Comparison of ENCODE assay signal across 27 cellular contexts in the genomic region with DNA sequence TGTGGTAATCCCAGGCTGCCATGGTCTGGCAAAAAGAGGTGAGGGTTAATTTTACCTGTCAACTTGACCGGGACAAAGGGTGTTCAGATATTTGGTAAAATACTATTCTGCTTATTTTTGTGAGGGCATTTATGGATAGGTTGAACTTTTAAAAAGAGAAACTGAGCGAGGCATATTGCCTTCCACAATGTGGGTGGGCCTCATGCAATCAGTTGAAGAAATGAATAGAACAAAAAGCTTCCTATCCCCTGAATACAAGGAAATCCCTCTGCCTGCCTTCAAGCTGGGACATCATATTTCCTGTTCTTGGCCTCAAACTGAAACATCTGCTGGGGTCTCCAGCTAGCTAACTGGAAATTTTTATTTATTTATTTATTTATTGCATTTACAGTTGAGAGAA.
"Had no signal": no experiment of that assay in that cellular context is flagged by ENCODE, and none has a peak within 500 bp of the region (broad histone marks: within the 10 kb centered on the region; RNA-seq: fewer than 3 reads in every experiment).

No MANE protein-coding gene starts in this region.

- H3K36me3 ChIP-seq: stomach, suprapubic skin, thoracic aorta, thyroid gland, tibial artery, tibial nerve, transverse colon, upper lobe of left lung, upper lobe of right lung, uterus, vagina had no signal

- H3K27ac ChIP-seq: stomach, suprapubic skin, testis, thoracic aorta, thyroid gland, tibial artery, tibial nerve, transverse colon, upper lobe of left lung, upper lobe of right lung, uterus, vagina had no signal

- DNase-seq: stimulated activated CD4-positive, alpha-beta T cell treated with anti-CD3 and anti-CD28 coated beads, Interleukin-2, amount 100 ng/mL, for 48 hours; stimulated activated CD4-positive, alpha-beta T cell treated with anti-CD3 and anti-CD28 coated beads, Interleukin-4, amount 100 ng/mL, for 1 hour; stimulated activated CD4-positive, alpha-beta T cell treated with anti-CD3 and anti-CD28 coated beads, Interleukin-4, amount 100 ng/mL, for 24 hours; stimulated activated CD4-positive, alpha-beta T cell treated with anti-CD3 and anti-CD28 coated beads, Interleukin-4, amount 100 ng/mL, for 4 hours; stimulated activated CD8-positive, alpha-beta memory T cell treated with anti-CD3 and anti-CD28 coated beads, Interleukin-4, amount 100 ng/mL, for 48 hours; stimulated activated naive B cell treated with anti-CD40 and anti-IgM and Interleukin-4, amounts not matched to agents 10 μg/mL and 1 μg/mL and 100 μg/mL, for 72 hours; stimulated activated naive CD4-positive, alpha-beta T cell; stimulated activated naive CD4-positive, alpha-beta T cell treated with Interleukin-2 at 50 U/mL for 16 hours; stimulated activated naive CD8-positive, alpha-beta T cell treated with anti-CD3 and anti-CD28 coated beads, Interleukin-15, amount 100 ng/mL, for 72 hours; stimulated activated naive CD8-positive, alpha-beta T cell treated with anti-CD3 and anti-CD28 coated beads, Interleukin-15, Interleukin-2, amounts not matched to agents 100 U/mL and 50 U/mL, for 24 hours; stomach; substantia nigra; testis; thyroid gland; tibial artery; transverse colon; trophoblast cell; upper lobe of left lung; upper lobe of right lung; uterus had no signal

- H3K4me1 ChIP-seq: stomach, suprapubic skin, testis, thyroid gland, tibial artery, tibial nerve, transverse colon, upper lobe of left lung, upper lobe of right lung, uterus, vagina had no signal

- H3K27me3 ChIP-seq: stomach, suprapubic skin, testis, thyroid gland, tibial artery, tibial nerve, transverse colon, upper lobe of left lung, upper lobe of right lung, uterus, vagina had no signal

- H3K9me3 ChIP-seq: suprapubic skin, testis, thoracic aorta, thyroid gland, tibial artery, tibial nerve, transverse colon, upper lobe of left lung, upper lobe of right lung, uterus, vagina had no signal

- ATAC-seq: stimulated activated effector memory CD8-positive, alpha-beta T cell treated with anti-CD3 and anti-CD28 coated beads, Interleukin-12 subunit alpha, Interleukin-12 subunit beta, amount 100 ng/mL, for 72 hours; stimulated activated memory B cell treated with anti-CD40 and anti-IgM and Interleukin-4, amounts not matched to agents 10 μg/mL and 1 μg/mL and 100 μg/mL, for 72 hours; stimulated activated naive B cell treated with anti-CD40 and anti-IgM and Interleukin-4, amounts not matched to agents 10 μg/mL and 1 μg/mL and 100 μg/mL, for 72 hours; stimulated activated naive CD8-positive, alpha-beta T cell treated with anti-CD3 and anti-CD28 coated beads, Interleukin-15, amount 100 ng/mL, for 72 hours; stimulated activated naive CD8-positive, alpha-beta T cell treated with anti-CD3 and anti-CD28 coated beads, Interleukin-15, Interleukin-2, amounts not matched to agents 100 U/mL and 50 U/mL, for 24 hours; upper lobe of right lung had no signal

- H3K4me3 ChIP-seq: stomach, suprapubic skin, testis, thoracic aorta, thyroid gland, tibial artery, tibial nerve, transverse colon, upper lobe of left lung, upper lobe of right lung, uterus, vagina had no signal

- FAIRE-seq: urothelium cell line had no signal
